10 cellular contexts compared by ENCODE assay signal in the genomic region with DNA sequence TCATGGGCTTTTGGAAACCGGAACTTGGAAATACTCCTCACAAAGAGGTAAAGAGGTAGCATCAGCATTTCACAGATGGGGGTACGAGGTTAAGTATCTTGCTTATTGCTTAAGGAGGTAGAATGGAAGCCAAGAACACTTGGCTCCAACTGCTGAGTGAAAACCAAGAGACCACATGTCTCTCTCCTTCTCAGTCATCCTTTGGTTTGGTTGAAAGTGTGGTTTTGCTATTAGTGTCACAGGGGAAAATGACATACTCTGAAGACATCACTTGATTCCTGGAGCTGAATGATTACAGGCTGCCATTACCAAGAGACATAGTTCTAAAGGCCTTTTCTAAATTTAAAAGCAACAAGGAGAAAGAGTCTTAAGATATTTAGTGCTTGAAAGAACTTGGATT. TPM values are rescaled to one million over a fixed set of nuclear protein-coding genes. Genes with fewer than 3 reads are reported as not detected.
DNase-seq lines count a peak whose midpoint lies in the region; ATAC-seq lines count a peak whose summit lies in the region.
"Had no signal": no experiment of that assay in that cellular context is flagged by ENCODE, and none has a peak within 500 bp of the region (broad histone marks: within the 10 kb centered on the region; RNA-seq: fewer than 3 reads in every experiment).

No MANE protein-coding gene starts in this region.

- H3K36me3 Mint-ChIP-seq in activated CD8-positive, alpha-beta memory T cell treated with anti-CD3 and anti-CD28 coated beads, Interleukin-2, amount 10 ng/mL, durations not matched to agents 7 days and 5 days: peaks cover 4% of the 10 kb centered on the region
- no peaks in the 10 kb centered on the region for H3K36me3 Mint-ChIP-seq in activated T-helper 17 cell treated with anti-CD3 and anti-CD28 coated beads, Interleukin-2, amount 50 U/mL, for 72 hours (ENCODE audit: low read depth)
- no peaks in the 10 kb centered on the region for H3K36me3 Mint-ChIP-seq in stimulated activated memory B cell treated with anti-CD40 and anti-IgM and Interleukin-4, amounts not matched to agents 10 μg/mL and 1 μg/mL and 100 μg/mL, for 72 hours
- H3K36me3 Mint-ChIP-seq in T-helper 17 cell (ENCODE audit: low read depth): no peaks in the 10 kb centered on the region

- peak; percentile 62 for DNase-seq in activated CD8-positive, alpha-beta memory T cell treated with anti-CD3 and anti-CD28 coated beads, Interleukin-2, amount 10 ng/mL, durations not matched to agents 7 days and 5 days
- no peak for DNase-seq in activated CD8-positive, alpha-beta memory T cell treated with anti-CD3 and anti-CD28 coated beads, Interleukin-2, amount 50 U/mL, for 4 hours
- DNase-seq in NCI-H345 treated with DMSO at 0.1 percent for 48 hours (lab: John Stamatoyannopoulos, UW; ENCODE audit: unreplicated experiment) (no peak), T-helper 17 cell (no peak), dedifferentiated amniotic fluid mesenchymal stem cell (ENCODE audit: extremely low spot score) (no peak)
- DNase-seq: NCI-H2107 had no signal

- peaks cover 70% of the 10 kb centered on the region for H3K27me3 Mint-ChIP-seq in activated CD8-positive, alpha-beta memory T cell treated with anti-CD3 and anti-CD28 coated beads, Interleukin-2, amount 10 ng/mL, durations not matched to agents 7 days and 5 days
- peaks cover 64% of the 10 kb centered on the region for H3K27me3 Mint-ChIP-seq in activated T-helper 17 cell treated with anti-CD3 and anti-CD28 coated beads, Interleukin-2, amount 50 U/mL, for 72 hours
- H3K27me3 Mint-ChIP-seq in stimulated activated memory B cell treated with anti-CD40 and anti-IgM and Interleukin-4, amounts not matched to agents 10 μg/mL and 1 μg/mL and 100 μg/mL, for 72 hours: peaks cover 45% of the 10 kb centered on the region
- H3K27me3 Mint-ChIP-seq in T-helper 17 cell: peaks cover 52% of the 10 kb centered on the region

- no peaks in the 10 kb centered on the region for H3K9me3 ChIP-seq in T-helper 17 cell (ENCODE audit: control insufficient read depth, low read length, poor library complexity, severe bottlenecking)

- CTCF ChIA-PET in activated CD8-positive, alpha-beta memory T cell treated with anti-CD3 and anti-CD28 coated beads, Interleukin-2, amount 10 ng/mL, durations not matched to agents 7 days and 5 days (lab: Charles Lee): no interaction called here

- H3K27ac Mint-ChIP-seq in activated CD8-positive, alpha-beta memory T cell treated with anti-CD3 and anti-CD28 coated beads, Interleukin-2, amount 10 ng/mL, durations not matched to agents 7 days and 5 days: no peak overlapping the region
- H3K27ac Mint-ChIP-seq in activated T-helper 17 cell treated with anti-CD3 and anti-CD28 coated beads, Interleukin-2, amount 50 U/mL, for 72 hours: no peak overlapping the region
- no peak overlapping the region for H3K27ac Mint-ChIP-seq in stimulated activated memory B cell treated with anti-CD40 and anti-IgM and Interleukin-4, amounts not matched to agents 10 μg/mL and 1 μg/mL and 100 μg/mL, for 72 hours
- no peak overlapping the region for H3K27ac Mint-ChIP-seq in T-helper 17 cell
- H3K27ac Mint-ChIP-seq: T-helper 1 cell treated with Interleukin-12 subunit alpha and Interleukin-12 subunit beta and Interleukin-4 antibody, amounts not matched to agents 30 μg/mL and 1 μg/mL, for 36 hours had no signal

- H3K4me1 Mint-ChIP-seq in activated CD8-positive, alpha-beta memory T cell treated with anti-CD3 and anti-CD28 coated beads, Interleukin-2, amount 10 ng/mL, durations not matched to agents 7 days and 5 days: peaks cover 12% of the 10 kb centered on the region
- H3K4me1 Mint-ChIP-seq in activated T-helper 17 cell treated with anti-CD3 and anti-CD28 coated beads, Interleukin-2, amount 50 U/mL, for 72 hours: peaks cover 5% of the 10 kb centered on the region
- H3K4me1 Mint-ChIP-seq in stimulated activated memory B cell treated with anti-CD40 and anti-IgM and Interleukin-4, amounts not matched to agents 10 μg/mL and 1 μg/mL and 100 μg/mL, for 72 hours: no peaks in the 10 kb centered on the region
- H3K4me1 Mint-ChIP-seq in T-helper 17 cell: no peaks in the 10 kb centered on the region

- H3K9me3 Mint-ChIP-seq in activated CD8-positive, alpha-beta memory T cell treated with anti-CD3 and anti-CD28 coated beads, Interleukin-2, amount 10 ng/mL, durations not matched to agents 7 days and 5 days (ENCODE audit: low read depth): peaks cover 1% of the 10 kb centered on the region
- no peaks in the 10 kb centered on the region for H3K9me3 Mint-ChIP-seq in activated T-helper 17 cell treated with anti-CD3 and anti-CD28 coated beads, Interleukin-2, amount 50 U/mL, for 72 hours
- no peaks in the 10 kb centered on the region for H3K9me3 Mint-ChIP-seq in stimulated activated memory B cell treated with anti-CD40 and anti-IgM and Interleukin-4, amounts not matched to agents 10 μg/mL and 1 μg/mL and 100 μg/mL, for 72 hours
- H3K9me3 Mint-ChIP-seq: T-helper 1 cell treated with Interleukin-12 subunit alpha and Interleukin-12 subunit beta and Interleukin-4 antibody, amounts not matched to agents 30 μg/mL and 1 μg/mL, for 36 hours had no signal

- no peak overlapping the region for H3K4me3 Mint-ChIP-seq in activated CD8-positive, alpha-beta memory T cell treated with anti-CD3 and anti-CD28 coated beads, Interleukin-2, amount 10 ng/mL, durations not matched to agents 7 days and 5 days
- no peak overlapping the region for H3K4me3 Mint-ChIP-seq in activated T-helper 17 cell treated with anti-CD3 and anti-CD28 coated beads, Interleukin-2, amount 50 U/mL, for 72 hours
- H3K4me3 Mint-ChIP-seq in stimulated activated memory B cell treated with anti-CD40 and anti-IgM and Interleukin-4, amounts not matched to agents 10 μg/mL and 1 μg/mL and 100 μg/mL, for 72 hours: no peak overlapping the region
- no peak overlapping the region for H3K4me3 Mint-ChIP-seq in T-helper 17 cell
- H3K4me3 Mint-ChIP-seq: T-helper 1 cell treated with Interleukin-12 subunit alpha and Interleukin-12 subunit beta and Interleukin-4 antibody, amounts not matched to agents 30 μg/mL and 1 μg/mL, for 36 hours had no signal

- ATAC-seq in activated CD8-positive, alpha-beta memory T cell treated with anti-CD3 and anti-CD28 coated beads, Interleukin-2, amount 10 ng/mL, durations not matched to agents 7 days and 5 days: peak; percentile 96
- ATAC-seq in HG02642 (IDR thresholded peaks at IDR 0.05; ENCODE audit: poor library complexity, unreplicated experiment) (peak; percentile 82), T-helper 17 cell (no peak)
- ATAC-seq in activated T-helper 17 cell treated with anti-CD3 and anti-CD28 coated beads, Interleukin-2, amount 50 U/mL, for 72 hours (replicated peaks): peak; percentile 98
- ATAC-seq in stimulated activated memory B cell treated with anti-CD40 and anti-IgM and Interleukin-4, amounts not matched to agents 10 μg/mL and 1 μg/mL and 100 μg/mL, for 72 hours: peak; percentile 65

RNA-seq across cellular contexts. Expression of gene ANTXR1, which starts 41.5 kb away (rescaled TPM):
- under 1 TPM in 1 of 2 experiments, not detected in 1; 0.23 TPM for total RNA-seq in activated CD8-positive, alpha-beta memory T cell treated with anti-CD3 and anti-CD28 coated beads, Interleukin-2, amount 10 ng/mL, durations not matched to agents 7 days and 5 days
- under 1 TPM in 1 of 2 donors, not detected in 1; 0.11 TPM for total RNA-seq in activated T-helper 17 cell treated with anti-CD3 and anti-CD28 coated beads, Interleukin-2, amount 50 U/mL, for 72 hours
- not detected for total RNA-seq in T-helper 17 cell
